2 cellular contexts compared by ENCODE assay signal in genomic region chr1:119250299-119250698, GRCh38.
TF ChIP-seq lines count a peak whose summit lies in the region.

No MANE protein-coding gene starts in this region.

TF ChIP-seq in IMR-90, 13 proteins besides CTCF, POLR2A, EP300 and RAD21:
- TF ChIP-seq, protein P1, sequence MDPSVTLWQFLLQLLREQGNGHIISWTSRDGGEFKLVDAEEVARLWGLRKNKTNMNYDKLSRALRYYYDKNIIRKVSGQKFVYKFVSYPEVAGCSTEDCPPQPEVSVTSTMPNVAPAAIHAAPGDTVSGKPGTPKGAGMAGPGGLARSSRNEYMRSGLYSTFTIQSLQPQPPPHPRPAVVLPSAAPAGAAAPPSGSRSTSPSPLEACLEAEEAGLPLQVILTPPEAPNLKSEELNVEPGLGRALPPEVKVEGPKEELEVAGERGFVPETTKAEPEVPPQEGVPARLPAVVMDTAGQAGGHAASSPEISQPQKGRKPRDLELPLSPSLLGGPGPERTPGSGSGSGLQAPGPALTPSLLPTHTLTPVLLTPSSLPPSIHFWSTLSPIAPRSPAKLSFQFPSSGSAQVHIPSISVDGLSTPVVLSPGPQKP (IDR thresholded peaks at IDR 0.05; ENCODE audit: borderline replicate concordance, low read depth, low read length): no peak
- TF ChIP-seq MAFK (IDR thresholded peaks at IDR 0.05; ENCODE audit: low read depth, low read length): peak; percentile 80

TF ChIP-seq in K562, 482 proteins besides CTCF, POLR2A, EP300 and RAD21:
- TF ChIP-seq C11orf30 (IDR thresholded peaks at IDR 0.05; ENCODE audit: low read depth) (peak; percentile 62; the same call in 1 of the 2 replicates), RBM15 (IDR thresholded peaks at IDR 0.05; ENCODE audit: insufficient read depth, low read length) (no peak), MAFK (IDR thresholded peaks at IDR 0.05; ENCODE audit: low read length) (peak; percentile 66), ZNF316 (IDR thresholded peaks at IDR 0.05) (peak; percentile 82), ZBTB8A (IDR thresholded peaks at IDR 0.05; ENCODE audit: partially characterized antibody) (no peak), RBM25 (IDR thresholded peaks at IDR 0.05; ENCODE audit: low read depth, low read length, severe bottlenecking) (no peak), SRSF7 (optimal IDR thresholded peaks at IDR 0.05; ENCODE audit: low read depth, low read length) (no peak), KDM1A (IDR thresholded peaks at IDR 0.05) (no peak), NELFE (IDR thresholded peaks at IDR 0.05; ENCODE audit: insufficient read depth, insufficient read length) (no peak), MAFG (tag; conservative IDR thresholded peaks at IDR 0.05) (peak; percentile 54), ETV5 (CRISPR knock-in tag; IDR thresholded peaks at IDR 0.05; ENCODE audit: low read depth) (no peak), ZBTB9 (CRISPR knock-in tag; IDR thresholded peaks at IDR 0.05) (no peak), CHD2 (IDR thresholded peaks at IDR 0.05; ENCODE audit: low read depth, low read length) (no peak), CBX5 (IDR thresholded peaks at IDR 0.05; ENCODE audit: borderline replicate concordance, low read depth) (no peak), CTBP1 (IDR thresholded peaks at IDR 0.05; ENCODE audit: borderline replicate concordance) (no peak), MAFF (IDR thresholded peaks at IDR 0.05; ENCODE audit: low read length) (peak; percentile 58; the same call in 1 of the 2 replicates)
- TF ChIP-seq, protein P2, sequence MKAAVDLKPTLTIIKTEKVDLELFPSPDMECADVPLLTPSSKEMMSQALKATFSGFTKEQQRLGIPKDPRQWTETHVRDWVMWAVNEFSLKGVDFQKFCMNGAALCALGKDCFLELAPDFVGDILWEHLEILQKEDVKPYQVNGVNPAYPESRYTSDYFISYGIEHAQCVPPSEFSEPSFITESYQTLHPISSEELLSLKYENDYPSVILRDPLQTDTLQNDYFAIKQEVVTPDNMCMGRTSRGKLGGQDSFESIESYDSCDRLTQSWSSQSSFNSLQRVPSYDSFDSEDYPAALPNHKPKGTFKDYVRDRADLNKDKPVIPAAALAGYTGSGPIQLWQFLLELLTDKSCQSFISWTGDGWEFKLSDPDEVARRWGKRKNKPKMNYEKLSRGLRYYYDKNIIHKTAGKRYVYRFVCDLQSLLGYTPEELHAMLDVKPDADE (conservative IDR thresholded peaks at IDR 0.05; ENCODE audit: control insufficient read depth, low read depth, low read length): no peak
- TF ChIP-seq, protein P3, sequence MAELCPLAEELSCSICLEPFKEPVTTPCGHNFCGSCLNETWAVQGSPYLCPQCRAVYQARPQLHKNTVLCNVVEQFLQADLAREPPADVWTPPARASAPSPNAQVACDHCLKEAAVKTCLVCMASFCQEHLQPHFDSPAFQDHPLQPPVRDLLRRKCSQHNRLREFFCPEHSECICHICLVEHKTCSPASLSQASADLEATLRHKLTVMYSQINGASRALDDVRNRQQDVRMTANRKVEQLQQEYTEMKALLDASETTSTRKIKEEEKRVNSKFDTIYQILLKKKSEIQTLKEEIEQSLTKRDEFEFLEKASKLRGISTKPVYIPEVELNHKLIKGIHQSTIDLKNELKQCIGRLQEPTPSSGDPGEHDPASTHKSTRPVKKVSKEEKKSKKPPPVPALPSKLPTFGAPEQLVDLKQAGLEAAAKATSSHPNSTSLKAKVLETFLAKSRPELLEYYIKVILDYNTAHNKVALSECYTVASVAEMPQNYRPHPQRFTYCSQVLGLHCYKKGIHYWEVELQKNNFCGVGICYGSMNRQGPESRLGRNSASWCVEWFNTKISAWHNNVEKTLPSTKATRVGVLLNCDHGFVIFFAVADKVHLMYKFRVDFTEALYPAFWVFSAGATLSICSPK (IDR thresholded peaks at IDR 0.05; ENCODE audit: borderline replicate concordance): no peak
- TF ChIP-seq, protein P4, sequence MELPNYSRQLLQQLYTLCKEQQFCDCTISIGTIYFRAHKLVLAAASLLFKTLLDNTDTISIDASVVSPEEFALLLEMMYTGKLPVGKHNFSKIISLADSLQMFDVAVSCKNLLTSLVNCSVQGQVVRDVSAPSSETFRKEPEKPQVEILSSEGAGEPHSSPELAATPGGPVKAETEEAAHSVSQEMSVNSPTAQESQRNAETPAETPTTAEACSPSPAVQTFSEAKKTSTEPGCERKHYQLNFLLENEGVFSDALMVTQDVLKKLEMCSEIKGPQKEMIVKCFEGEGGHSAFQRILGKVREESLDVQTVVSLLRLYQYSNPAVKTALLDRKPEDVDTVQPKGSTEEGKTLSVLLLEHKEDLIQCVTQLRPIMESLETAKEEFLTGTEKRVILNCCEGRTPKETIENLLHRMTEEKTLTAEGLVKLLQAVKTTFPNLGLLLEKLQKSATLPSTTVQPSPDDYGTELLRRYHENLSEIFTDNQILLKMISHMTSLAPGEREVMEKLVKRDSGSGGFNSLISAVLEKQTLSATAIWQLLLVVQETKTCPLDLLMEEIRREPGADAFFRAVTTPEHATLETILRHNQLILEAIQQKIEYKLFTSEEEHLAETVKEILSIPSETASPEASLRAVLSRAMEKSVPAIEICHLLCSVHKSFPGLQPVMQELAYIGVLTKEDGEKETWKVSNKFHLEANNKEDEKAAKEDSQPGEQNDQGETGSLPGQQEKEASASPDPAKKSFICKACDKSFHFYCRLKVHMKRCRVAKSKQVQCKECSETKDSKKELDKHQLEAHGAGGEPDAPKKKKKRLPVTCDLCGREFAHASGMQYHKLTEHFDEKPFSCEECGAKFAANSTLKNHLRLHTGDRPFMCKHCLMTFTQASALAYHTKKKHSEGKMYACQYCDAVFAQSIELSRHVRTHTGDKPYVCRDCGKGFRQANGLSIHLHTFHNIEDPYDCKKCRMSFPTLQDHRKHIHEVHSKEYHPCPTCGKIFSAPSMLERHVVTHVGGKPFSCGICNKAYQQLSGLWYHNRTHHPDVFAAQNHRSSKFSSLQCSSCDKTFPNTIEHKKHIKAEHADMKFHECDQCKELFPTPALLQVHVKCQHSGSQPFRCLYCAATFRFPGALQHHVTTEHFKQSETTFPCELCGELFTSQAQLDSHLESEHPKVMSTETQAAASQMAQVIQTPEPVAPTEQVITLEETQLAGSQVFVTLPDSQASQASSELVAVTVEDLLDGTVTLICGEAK (IDR thresholded peaks at IDR 0.05): no peak
- TF ChIP-seq, protein P4 (CRISPR knock-in tag; IDR thresholded peaks at IDR 0.05): no peak
